Comparison of ENCODE assay signal across 14 cellular contexts in the genomic region with DNA sequence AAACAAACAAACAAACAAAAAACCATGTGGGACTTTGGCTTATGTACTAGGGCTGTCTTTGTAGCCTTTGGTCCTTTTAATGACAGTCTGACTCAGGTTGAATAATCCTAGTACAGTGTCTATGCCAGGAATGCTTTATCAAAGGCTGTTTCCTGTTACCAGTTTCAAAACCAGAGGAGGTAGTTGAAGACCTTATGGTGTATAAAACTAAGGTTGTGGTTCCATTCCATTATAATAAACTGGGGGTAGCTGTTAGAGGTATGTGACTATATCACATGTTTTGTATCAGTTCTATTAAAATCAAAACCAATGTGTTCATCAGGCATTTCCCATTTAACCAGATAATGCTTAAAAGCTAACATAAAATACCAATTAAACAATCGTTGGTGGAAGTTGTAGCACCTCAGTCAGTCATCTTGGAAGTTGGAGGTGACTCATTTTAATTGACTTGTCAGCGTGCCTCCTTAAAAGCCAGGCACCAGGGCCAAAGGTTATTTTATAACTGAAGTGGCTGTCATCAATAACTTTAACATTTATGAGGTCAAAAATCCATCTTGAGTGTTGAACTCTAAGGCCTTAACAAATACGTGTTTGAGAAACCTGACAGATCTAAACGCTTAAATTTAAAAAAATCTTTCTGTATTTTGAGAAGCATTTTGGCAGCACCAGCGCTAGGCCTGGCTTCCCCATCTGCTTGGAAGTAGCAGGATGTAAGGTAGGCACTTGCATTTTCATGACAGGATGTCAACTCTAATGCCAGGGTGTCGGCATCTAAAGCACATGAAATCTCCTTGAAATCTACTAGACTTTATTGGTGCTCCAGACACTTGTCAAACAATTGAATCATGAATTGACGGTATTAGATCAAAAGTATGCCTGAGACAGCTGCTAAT.
A peak's percentile ranks its signal among the peaks of the same experiment; 100 is the strongest.
DNase-seq lines count a peak whose midpoint lies in the region; ATAC-seq, FAIRE-seq and TF ChIP-seq lines count a peak whose summit lies in the region.
"Had no signal": no experiment of that assay in that cellular context is flagged by ENCODE, and none has a peak within 500 bp of the region (broad histone marks: within the 10 kb centered on the region; RNA-seq: fewer than 3 reads in every experiment).

No MANE protein-coding gene starts in this region.

- H3K27ac ChIP-seq in A549 (peak overlapping the region in 1 of 2 experiments; percentile 61; a peak in 3 of 6 replicates), foreskin keratinocyte (peak overlapping the region; percentile 38)
- H3K27ac ChIP-seq: suprapubic skin had no signal

- no peak for TF ChIP-seq POLR2A in A549 (IDR thresholded peaks at IDR 0.05; ENCODE audit: low read length)

- ATAC-seq in A549 (peak in 1 of 2 experiments; percentile 66; a peak in 2 of 6 replicates), foreskin keratinocyte (peak; percentile 84), GM18870 (IDR thresholded peaks at IDR 0.05; ENCODE audit: unreplicated experiment) (no peak), HG02938 (IDR thresholded peaks at IDR 0.05; ENCODE audit: unreplicated experiment) (no peak)
- ATAC-seq: CD8-positive, alpha-beta T cell had no signal

- TF ChIP-seq CTCF in A549 (IDR thresholded peaks at IDR 0.05) (no peak), foreskin keratinocyte (conservative IDR thresholded peaks at IDR 0.05) (no peak)

- peak in 1 of 2 experiments; percentile 24 for DNase-seq in A549 (ENCODE audit: low read depth in 1 of 2, low spot score in 1 of 2)
- DNase-seq in GM04503 (ENCODE audit: low read depth) = peak; percentile 41
- DNase-seq in SW 1271 (lab: John Stamatoyannopoulos, UW) = peak; percentile 6 to 53
- peak; percentile 32 to 63 for DNase-seq in foreskin keratinocyte
- DNase-seq in cortex of kidney (lab: John Stamatoyannopoulos, UW) = no peak
- no peak for DNase-seq in UCSD-AML1 (lab: John Stamatoyannopoulos, UW; ENCODE audit: unreplicated experiment)
- DNase-seq: activated CD8-positive, alpha-beta memory T cell treated with anti-CD3 and anti-CD28 coated beads for 24 hours; CD8-positive, alpha-beta T cell; cerebellar nuclear complex; Karpas-422; NCI-H345 had no signal

- H3K4me1 ChIP-seq in A549 = peaks cover 41% of the 10 kb centered on the region
- peaks cover 14% of the 10 kb centered on the region for H3K4me1 ChIP-seq in foreskin keratinocyte
- H3K4me1 ChIP-seq: suprapubic skin had no signal

- H3K4me3 ChIP-seq in A549 = no peak overlapping the region
- H3K4me3 ChIP-seq: suprapubic skin had no signal

- TF ChIP-seq EP300 in A549 (IDR thresholded peaks at IDR 0.05) = no peak

- CTCF ChIA-PET in A549 (lab: Yijun Ruan, JAX) = interaction anchor here (1.4 to 3.6 kb wide), 3 partner anchors 25 to 103 kb away, joined by 4 to 27 read pairs (median 4); no protein-coding TSS in a partner anchor

- no peak for TF ChIP-seq RAD21 in A549 (conservative IDR thresholded peaks at IDR 0.05 in 1 of 2, IDR thresholded peaks at IDR 0.05 in 1 of 2)

- no peak for FAIRE-seq in A549 (lab: Jason Lieb, UNC)

- H3K4me2 ChIP-seq in A549 = peak overlapping the region; percentile 52

- POLR2A ChIA-PET in A549 (lab: Yijun Ruan, JAX) = no interaction called here

- 57% methylated on average over 7 of the region's 7 CpGs for WGBS in A549 (ENCODE audit: missing lambda C conversion rate)

- no peaks in the 10 kb centered on the region for H3K27me3 ChIP-seq in foreskin keratinocyte
- H3K27me3 ChIP-seq: suprapubic skin had no signal

- no peaks in the 10 kb centered on the region for H3K9me3 ChIP-seq in A549
- H3K9me3 ChIP-seq: suprapubic skin had no signal

TF ChIP-seq in A549, 52 proteins besides CTCF, POLR2A, EP300 and RAD21:
- TF ChIP-seq, protein P1, sequence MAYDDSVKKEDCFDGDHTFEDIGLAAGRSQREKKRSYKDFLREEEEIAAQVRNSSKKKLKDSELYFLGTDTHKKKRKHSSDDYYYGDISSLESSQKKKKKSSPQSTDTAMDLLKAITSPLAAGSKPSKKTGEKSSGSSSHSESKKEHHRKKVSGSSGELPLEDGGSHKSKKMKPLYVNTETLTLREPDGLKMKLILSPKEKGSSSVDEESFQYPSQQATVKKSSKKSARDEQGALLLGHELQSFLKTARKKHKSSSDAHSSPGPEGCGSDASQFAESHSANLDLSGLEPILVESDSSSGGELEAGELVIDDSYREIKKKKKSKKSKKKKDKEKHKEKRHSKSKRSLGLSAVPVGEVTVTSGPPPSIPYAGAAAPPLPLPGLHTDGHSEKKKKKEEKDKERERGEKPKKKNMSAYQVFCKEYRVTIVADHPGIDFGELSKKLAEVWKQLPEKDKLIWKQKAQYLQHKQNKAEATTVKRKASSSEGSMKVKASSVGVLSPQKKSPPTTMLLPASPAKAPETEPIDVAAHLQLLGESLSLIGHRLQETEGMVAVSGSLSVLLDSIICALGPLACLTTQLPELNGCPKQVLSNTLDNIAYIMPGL (CRISPR knock-in tag; IDR thresholded peaks at IDR 0.05; ENCODE audit: borderline replicate concordance) = no peak
- no peak for TF ChIP-seq CHD4 (IDR thresholded peaks at IDR 0.05; ENCODE audit: borderline replicate concordance)
- no peak for TF ChIP-seq REST (IDR thresholded peaks at IDR 0.05)
- no peak for TF ChIP-seq CEBPB (IDR thresholded peaks at IDR 0.05)
- TF ChIP-seq, protein P2, sequence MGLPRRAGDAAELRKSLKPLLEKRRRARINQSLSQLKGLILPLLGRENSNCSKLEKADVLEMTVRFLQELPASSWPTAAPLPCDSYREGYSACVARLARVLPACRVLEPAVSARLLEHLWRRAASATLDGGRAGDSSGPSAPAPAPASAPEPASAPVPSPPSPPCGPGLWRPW (IDR thresholded peaks at IDR 0.05) = no peak
- TF ChIP-seq RNF2 (IDR thresholded peaks at IDR 0.05; ENCODE audit: borderline replicate concordance, low read depth) = no peak
- TF ChIP-seq GATA3 (IDR thresholded peaks at IDR 0.05; ENCODE audit: borderline replicate concordance) = no peak; the same call in 1 of the 2 replicates
- no peak for TF ChIP-seq HDAC2 (IDR thresholded peaks at IDR 0.05)
- TF ChIP-seq, protein P3, sequence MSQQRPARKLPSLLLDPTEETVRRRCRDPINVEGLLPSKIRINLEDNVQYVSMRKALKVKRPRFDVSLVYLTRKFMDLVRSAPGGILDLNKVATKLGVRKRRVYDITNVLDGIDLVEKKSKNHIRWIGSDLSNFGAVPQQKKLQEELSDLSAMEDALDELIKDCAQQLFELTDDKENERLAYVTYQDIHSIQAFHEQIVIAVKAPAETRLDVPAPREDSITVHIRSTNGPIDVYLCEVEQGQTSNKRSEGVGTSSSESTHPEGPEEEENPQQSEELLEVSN (IDR thresholded peaks at IDR 0.05; ENCODE audit: borderline replicate concordance, low read depth) = no peak
- no peak for TF ChIP-seq KDM1A (IDR thresholded peaks at IDR 0.05; ENCODE audit: low read depth)
- no peak for TF ChIP-seq SMC3 (IDR thresholded peaks at IDR 0.05)
- no peak for TF ChIP-seq PBX3 (IDR thresholded peaks at IDR 0.05)
- no peak for TF ChIP-seq USF2 (IDR thresholded peaks at IDR 0.05)
- TF ChIP-seq HOXA7 (CRISPR knock-in tag; IDR thresholded peaks at IDR 0.05) = no peak
- no peak for TF ChIP-seq POLR2AphosphoS2 (conservative IDR thresholded peaks at IDR 0.05; ENCODE audit: low read length)
- TF ChIP-seq ZNF302 (CRISPR knock-in tag; IDR thresholded peaks at IDR 0.05) = no peak
- TF ChIP-seq MYC (IDR thresholded peaks at IDR 0.05; ENCODE audit: borderline replicate concordance, low read length) = no peak
- no peak for TF ChIP-seq JUNB (IDR thresholded peaks at IDR 0.05)
- TF ChIP-seq SREBF2 (IDR thresholded peaks at IDR 0.05) = no peak

Comparison
In these comparisons a context has a peak if more than half of its experiments do, and no peak if none do; other contexts are left out.
1. DNase-seq: peak in GM04503 (single experiment), SW 1271 (2 of 2) and foreskin keratinocyte (2 of 2); none in cortex of kidney (single experiment) and UCSD-AML1 (single experiment).